8 cellular contexts compared by ENCODE assay signal in the genomic region with DNA sequence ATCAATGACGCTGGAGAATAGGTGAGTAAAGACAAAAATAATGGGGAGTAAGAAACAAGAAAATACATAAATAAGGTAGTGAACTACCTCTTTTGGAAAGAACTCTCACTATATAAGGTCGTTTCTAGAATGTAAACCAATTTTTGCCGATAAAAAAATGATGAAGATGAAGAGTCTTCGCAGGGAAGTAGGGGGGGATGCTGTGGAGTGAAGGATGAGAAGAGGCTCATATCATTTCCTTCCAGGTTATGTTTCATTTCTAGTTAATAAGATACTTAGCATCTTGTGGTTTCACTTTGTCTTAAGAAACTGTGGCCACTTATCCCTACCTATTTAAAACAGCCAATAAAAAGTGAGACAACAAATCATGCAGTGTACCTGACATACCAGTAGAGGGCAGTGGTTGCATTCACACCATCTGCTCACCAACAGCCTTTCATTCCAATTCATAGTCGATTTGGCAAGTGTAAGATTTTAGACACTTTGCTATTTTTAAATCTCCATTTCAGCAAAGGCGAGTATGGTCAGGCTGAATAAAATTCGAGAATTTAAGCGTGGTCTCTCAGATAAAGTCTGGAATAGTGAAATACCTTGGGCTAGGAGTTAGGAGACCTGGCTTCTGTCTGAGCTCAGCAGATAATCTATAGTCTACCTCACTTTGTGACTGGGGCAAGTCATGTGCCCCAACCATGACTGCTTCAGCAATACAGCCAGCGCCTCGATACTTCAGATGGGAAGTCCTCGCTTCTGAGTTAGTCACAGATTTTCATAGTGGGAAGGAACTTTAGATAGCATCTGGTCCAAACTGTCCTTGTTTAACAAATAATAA. TPM values are rescaled to one million over a fixed set of nuclear protein-coding genes. Genes with fewer than 3 reads are reported as not detected.
DNase-seq lines count a peak whose midpoint lies in the region; ATAC-seq, FAIRE-seq and TF ChIP-seq lines count a peak whose summit lies in the region.

No MANE protein-coding gene starts in this region.

- CTCF ChIA-PET in CD8-positive, alpha-beta memory T cell (lab: Charles Lee): interaction anchor here (0.7 to 2.9 kb wide), 21 partner anchors 11 to 1326 kb away, joined by 3 to 20 read pairs (median 5); no protein-coding TSS in a partner anchor
- CTCF ChIA-PET in activated B cell treated with CpG ODN at 0.5 μM for 24 hours (lab: Charles Lee): interaction anchor here (0.5 to 9.1 kb wide), 9 partner anchors 12 to 1326 kb away, joined by 3 to 90 read pairs (median 5); no protein-coding TSS in a partner anchor

- intact Hi-C loops in activated B cell treated with CpG ODN at 0.5 μM for 24 hours (cut with micrococcal nuclease): loop anchor here (1.0 to 5.0 kb wide), 7 partner anchors 12 to 1326 kb away; a partner anchor contains a TSS

- H3K4me1 ChIP-seq in CD8-positive, alpha-beta memory T cell (ENCODE audit: insufficient read depth, low read length): peaks cover 23% of the 10 kb centered on the region

- H3K4me3 Mint-ChIP-seq in CD8-positive, alpha-beta memory T cell: peak overlapping the region in 6 of 7 donors; percentile 2 to 55 (median 23)
- H3K4me3 Mint-ChIP-seq in activated B cell treated with CpG ODN at 0.5 μM for 24 hours (peak overlapping the region; percentile 24), endothelial cell (ENCODE audit: unreplicated experiment) (no peak overlapping the region)

- peaks cover 19 to 90% (median 27%) of the 10 kb centered on the region in 3 donors for H3K36me3 Mint-ChIP-seq in CD8-positive, alpha-beta memory T cell
- peaks cover 7% of the 10 kb centered on the region for H3K36me3 Mint-ChIP-seq in activated B cell treated with CpG ODN at 0.5 μM for 24 hours (ENCODE audit: low read depth)
- peaks cover 14% of the 10 kb centered on the region for H3K36me3 Mint-ChIP-seq in endothelial cell (ENCODE audit: low read depth, unreplicated experiment)

- H3K27me3 ChIP-seq in CD8-positive, alpha-beta memory T cell (ENCODE audit: insufficient read depth, low read length, poor library complexity, severe bottlenecking): no peaks in the 10 kb centered on the region

- H3K9me3 ChIP-seq in CD8-positive, alpha-beta memory T cell (ENCODE audit: low read length): no peaks in the 10 kb centered on the region

- TF ChIP-seq CTCF in activated B cell treated with CpG ODN at 0.5 μM for 24 hours (IDR thresholded peaks at IDR 0.05) (peak; percentile 55), endothelial cell (IDR thresholded peaks at IDR 0.05; ENCODE audit: unreplicated experiment) (peak; percentile 89)

- H3K4me1 Mint-ChIP-seq in CD8-positive, alpha-beta memory T cell: peaks cover 46 to 62% (median 56%) of the 10 kb centered on the region in 3 donors
- H3K4me1 Mint-ChIP-seq in activated B cell treated with CpG ODN at 0.5 μM for 24 hours: peaks cover 11% of the 10 kb centered on the region
- peaks cover 3% of the 10 kb centered on the region for H3K4me1 Mint-ChIP-seq in endothelial cell (ENCODE audit: unreplicated experiment)

- peak; percentile 86 for FAIRE-seq in urothelium cell line (lab: Jason Lieb, UNC)

- peak; percentile 12 to 70 (median 69) for DNase-seq in CD8-positive, alpha-beta memory T cell
- DNase-seq in NCI-H2196 (lab: John Stamatoyannopoulos, UW; ENCODE audit: unreplicated experiment): peak; percentile 34
- no peak for DNase-seq in activated B cell treated with CpG ODN at 0.5 μM for 24 hours
- DNase-seq in endothelial cell (ENCODE audit: low spot score): peak; percentile 40
- DNase-seq in midbrain (lab: John Stamatoyannopoulos, UW): peak; percentile 62
- DNase-seq in urothelium cell line (ENCODE audit: low spot score): peak; percentile 72

- H3K9me3 Mint-ChIP-seq in CD8-positive, alpha-beta memory T cell: no peaks in the 10 kb centered on the region
- H3K9me3 Mint-ChIP-seq in activated B cell treated with CpG ODN at 0.5 μM for 24 hours: no peaks in the 10 kb centered on the region
- no peaks in the 10 kb centered on the region for H3K9me3 Mint-ChIP-seq in endothelial cell (ENCODE audit: unreplicated experiment)

- peak overlapping the region; percentile 61 to 93 (median 88) for H3K27ac Mint-ChIP-seq in CD8-positive, alpha-beta memory T cell
- peak overlapping the region; percentile 2 for H3K27ac Mint-ChIP-seq in activated B cell treated with CpG ODN at 0.5 μM for 24 hours
- H3K27ac Mint-ChIP-seq in endothelial cell (ENCODE audit: unreplicated experiment): no peak overlapping the region

- peaks cover 37% of the 10 kb centered on the region for H3K36me3 ChIP-seq in CD8-positive, alpha-beta memory T cell (ENCODE audit: insufficient read depth, low read length)

- peak; percentile 80 for ATAC-seq in GM18868 (IDR thresholded peaks at IDR 0.05; ENCODE audit: unreplicated experiment)
- ATAC-seq in HG03064 (IDR thresholded peaks at IDR 0.05; ENCODE audit: low read depth, unreplicated experiment): peak; percentile 76
- ATAC-seq in activated B cell treated with CpG ODN at 0.5 μM for 24 hours (ENCODE audit: low read depth): peak; percentile 99

- POLR2A ChIA-PET in CD8-positive, alpha-beta memory T cell (lab: Charles Lee): interaction anchor here (0.5 to 1.1 kb wide), 5 partner anchors 9 to 818 kb away, joined by 3 to 7 read pairs (median 6); no protein-coding TSS in a partner anchor
- POLR2A ChIA-PET in activated B cell treated with CpG ODN at 0.5 μM for 24 hours (lab: Charles Lee): interaction anchor here (1.0 kb wide), 1 partner anchor 110 kb away, joined by 3 read pairs; a partner anchor contains a TSS

- no peak overlapping the region for H3K4me3 ChIP-seq in CD8-positive, alpha-beta memory T cell (ENCODE audit: low read length)

- H3K27me3 Mint-ChIP-seq in CD8-positive, alpha-beta memory T cell: peaks cover 0 to 3% of the 10 kb centered on the region in 2 donors
- H3K27me3 Mint-ChIP-seq in activated B cell treated with CpG ODN at 0.5 μM for 24 hours (no peaks in the 10 kb centered on the region), endothelial cell (ENCODE audit: unreplicated experiment) (peaks cover 4% of the 10 kb centered on the region)

- H3K27ac ChIP-seq in CD8-positive, alpha-beta memory T cell (ENCODE audit: low read depth, low read length): no peak overlapping the region

RNA-seq across cellular contexts. Expression of a gene that starts 28.9 kb away (rescaled TPM):
- total RNA-seq in CD8-positive, alpha-beta memory T cell: 10 to 100 TPM; 51.7 to 59.5 TPM
- 57.5 TPM for polyA plus RNA-seq in CD8-positive, alpha-beta memory T cell
- 55.5 and 78.0 TPM in 2 replicates for total RNA-seq in activated B cell treated with CpG ODN at 0.5 μM for 24 hours
- total RNA-seq in endothelial cell (ENCODE audit: unreplicated experiment): 42.2 TPM
